Comparison of ENCODE assay signal across 8 cellular contexts in the genomic region with DNA sequence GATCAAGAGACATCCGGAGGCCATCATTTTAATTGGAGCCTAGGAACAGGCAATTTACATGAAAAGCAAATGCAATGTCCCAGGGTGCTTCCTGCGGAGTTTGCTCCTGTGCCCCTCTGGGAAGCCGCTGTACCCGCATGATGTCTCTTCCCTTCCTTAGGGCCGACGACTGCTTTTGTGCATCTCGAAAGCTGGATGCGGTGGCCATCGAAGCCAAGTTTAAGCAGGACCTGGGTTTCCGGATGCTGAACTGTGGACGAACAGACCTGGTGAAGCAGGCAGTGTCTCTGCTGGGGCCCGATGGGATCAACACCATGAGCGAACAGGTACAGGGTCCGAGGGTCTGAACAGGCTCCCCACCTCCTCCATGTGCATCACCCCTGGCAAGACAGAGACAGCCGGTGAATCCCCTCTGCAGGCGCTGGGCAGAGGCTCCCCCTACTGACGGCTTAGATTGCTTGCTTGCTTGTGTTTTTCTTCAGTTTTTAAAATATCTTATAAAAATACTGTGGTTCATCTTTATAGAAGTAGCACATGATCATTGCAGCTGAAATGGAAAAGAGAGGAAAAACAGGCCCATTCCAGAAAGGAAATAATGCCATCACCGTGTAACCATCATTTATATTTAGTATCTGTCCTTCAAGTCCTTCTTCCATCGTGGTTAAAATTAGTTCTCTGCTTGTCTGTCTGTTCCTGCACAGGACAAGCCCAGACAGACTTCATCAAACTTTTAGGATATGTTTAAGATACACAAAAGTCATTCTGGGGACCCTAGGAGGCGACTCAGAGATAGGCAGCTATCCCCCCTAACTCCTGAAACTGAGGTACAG.
A peak's percentile ranks its signal among the peaks of the same experiment; 100 is the strongest.
DNase-seq lines count a peak whose midpoint lies in the region; ATAC-seq, FAIRE-seq and TF ChIP-seq lines count a peak whose summit lies in the region.

No MANE protein-coding gene starts in this region.

- no peaks in the 10 kb centered on the region for H3K9me3 ChIP-seq in Loucy (ENCODE audit: insufficient read depth, low read depth, low read length)

- H3K4me3 ChIP-seq in Loucy (ENCODE audit: low read length, poor library complexity, severe bottlenecking) = no peak overlapping the region

- H3K79me2 ChIP-seq in Loucy (ENCODE audit: insufficient read depth, low read length) = no peaks in the 10 kb centered on the region

- peaks cover 3% of the 10 kb centered on the region for H3K4me1 Mint-ChIP-seq in activated CD4-positive, alpha-beta T cell treated with anti-CD3 and anti-CD28 coated beads, Interleukin-2, amount 10 ng/mL, durations not matched to agents 24 days and 14 days
- peaks cover 2% of the 10 kb centered on the region for H3K4me1 Mint-ChIP-seq in activated naive CD8-positive, alpha-beta T cell treated with anti-CD3 and anti-CD28 coated beads for 36 hours

- peak; percentile 79 for TF ChIP-seq CTCF in Loucy (conservative IDR thresholded peaks at IDR 0.05; ENCODE audit: low read length)

- no peaks in the 10 kb centered on the region for H4K20me1 ChIP-seq in Loucy (ENCODE audit: insufficient read depth, low read length, poor library complexity, severe bottlenecking)

- no peak for ATAC-seq in GM18505 (IDR thresholded peaks at IDR 0.05; ENCODE audit: unreplicated experiment)

- H3K27ac Mint-ChIP-seq in activated CD4-positive, alpha-beta T cell treated with anti-CD3 and anti-CD28 coated beads, Interleukin-2, amount 10 ng/mL, durations not matched to agents 24 days and 14 days = no peak overlapping the region
- no peak overlapping the region for H3K27ac Mint-ChIP-seq in activated naive CD8-positive, alpha-beta T cell treated with anti-CD3 and anti-CD28 coated beads for 36 hours

- peak; percentile 71 for DNase-seq in activated CD4-positive, alpha-beta T cell treated with anti-CD3 and anti-CD28 coated beads, Interleukin-2, amount 10 ng/mL, durations not matched to agents 24 days and 14 days
- DNase-seq in activated CD4-positive, alpha-beta T cell treated with anti-CD3 and anti-CD28 coated beads for 4 hours = no peak
- peak; percentile 35 for DNase-seq in activated naive CD8-positive, alpha-beta T cell treated with anti-CD3 and anti-CD28 coated beads for 36 hours
- DNase-seq in superior temporal gyrus (ENCODE audit: extremely low spot score) = peak; percentile 34
- DNase-seq in CD1c-positive myeloid dendritic cell (ENCODE audit: extremely low spot score) = no peak

- H3K4me2 ChIP-seq in Loucy (ENCODE audit: low read depth, low read length, poor library complexity, severe bottlenecking) = no peak overlapping the region

- H3K36me3 Mint-ChIP-seq in activated CD4-positive, alpha-beta T cell treated with anti-CD3 and anti-CD28 coated beads, Interleukin-2, amount 10 ng/mL, durations not matched to agents 24 days and 14 days (ENCODE audit: low read depth) = peaks cover 4% of the 10 kb centered on the region
- no peaks in the 10 kb centered on the region for H3K36me3 Mint-ChIP-seq in activated naive CD8-positive, alpha-beta T cell treated with anti-CD3 and anti-CD28 coated beads for 36 hours

- H3K9me3 Mint-ChIP-seq in activated CD4-positive, alpha-beta T cell treated with anti-CD3 and anti-CD28 coated beads, Interleukin-2, amount 10 ng/mL, durations not matched to agents 24 days and 14 days = no peaks in the 10 kb centered on the region
- no peaks in the 10 kb centered on the region for H3K9me3 Mint-ChIP-seq in activated naive CD8-positive, alpha-beta T cell treated with anti-CD3 and anti-CD28 coated beads for 36 hours

- H3K27me3 ChIP-seq in Loucy (ENCODE audit: insufficient read depth, low read length, poor library complexity, severe bottlenecking) = no peaks in the 10 kb centered on the region

- intact Hi-C loops in activated CD4-positive, alpha-beta T cell treated with anti-CD3 and anti-CD28 coated beads, Interleukin-2, amount 10 ng/mL, durations not matched to agents 24 days and 14 days (cut with micrococcal nuclease) = loop anchor here (1.0 kb wide), 1 partner anchor 292 kb away; a partner anchor contains a TSS

- no peaks in the 10 kb centered on the region for H3K9me2 ChIP-seq in Loucy (replicated peaks; ENCODE audit: low read depth, low read length)

- H3K9ac ChIP-seq in Loucy (ENCODE audit: low read depth, low read length, poor library complexity, severe bottlenecking) = no peak overlapping the region

- no peak overlapping the region for H3K4me3 Mint-ChIP-seq in activated CD4-positive, alpha-beta T cell treated with anti-CD3 and anti-CD28 coated beads, Interleukin-2, amount 10 ng/mL, durations not matched to agents 24 days and 14 days
- H3K4me3 Mint-ChIP-seq in activated naive CD8-positive, alpha-beta T cell treated with anti-CD3 and anti-CD28 coated beads for 36 hours = no peak overlapping the region

- H3F3A ChIP-seq in Loucy (ENCODE audit: low read depth) = no peaks in the 10 kb centered on the region

- no peak overlapping the region for H2AFZ ChIP-seq in Loucy (ENCODE audit: low read length)

- H3K4me1 ChIP-seq in Loucy (ENCODE audit: insufficient read depth, low read length, poor library complexity, severe bottlenecking) = no peaks in the 10 kb centered on the region

- peak; percentile 79 for FAIRE-seq in islet of Langerhans (lab: Jason Lieb, UNC)

- no peaks in the 10 kb centered on the region for H3K36me3 ChIP-seq in Loucy (ENCODE audit: insufficient read depth, low read length)

- H3K27me3 Mint-ChIP-seq in activated CD4-positive, alpha-beta T cell treated with anti-CD3 and anti-CD28 coated beads, Interleukin-2, amount 10 ng/mL, durations not matched to agents 24 days and 14 days = no peaks in the 10 kb centered on the region
- no peaks in the 10 kb centered on the region for H3K27me3 Mint-ChIP-seq in activated naive CD8-positive, alpha-beta T cell treated with anti-CD3 and anti-CD28 coated beads for 36 hours

- no peak for TF ChIP-seq POLR2A in GM18505 (IDR thresholded peaks at IDR 0.05; ENCODE audit: borderline replicate concordance, extremely low read depth, insufficient read depth, insufficient read length)

Comparison
In these comparisons a context has a peak if more than half of its experiments do, and no peak if none do; other contexts are left out.
1. DNase-seq: peak in activated CD4-positive, alpha-beta T cell treated with anti-CD3 and anti-CD28 coated beads, Interleukin-2, amount 10 ng/mL, durations not matched to agents 24 days and 14 days (single experiment), activated naive CD8-positive, alpha-beta T cell treated with anti-CD3 and anti-CD28 coated beads for 36 hours (single experiment) and superior temporal gyrus (single experiment); none in activated CD4-positive, alpha-beta T cell treated with anti-CD3 and anti-CD28 coated beads for 4 hours (0 of 2) and CD1c-positive myeloid dendritic cell (single experiment).